18 cellular contexts compared by ENCODE assay signal in genomic region chr3:38089163-38089562, GRCh38. TPM values are rescaled to one million over a fixed set of nuclear protein-coding genes. Genes with fewer than 3 reads are reported as not detected.
DNase-seq lines count a peak whose midpoint lies in the region; ATAC-seq and TF ChIP-seq lines count a peak whose summit lies in the region.
"Had no signal": no experiment of that assay in that cellular context is flagged by ENCODE, and none has a peak within 500 bp of the region (broad histone marks: within the 10 kb centered on the region; RNA-seq: fewer than 3 reads in every experiment).

No MANE protein-coding gene starts in this region.

- H3K4me3 Mint-ChIP-seq in activated T-helper 17 cell treated with anti-CD3 and anti-CD28 coated beads, Interleukin-2, amount 50 U/mL, for 72 hours: no peak overlapping the region
- H3K4me3 Mint-ChIP-seq: CD8-positive, alpha-beta memory T cell had no signal

- peak overlapping the region; percentile 71 for H3K27ac Mint-ChIP-seq in activated T-helper 17 cell treated with anti-CD3 and anti-CD28 coated beads, Interleukin-2, amount 50 U/mL, for 72 hours

- POLR2A ChIA-PET in A673 (lab: Charles Lee; ENCODE audit: low non-redundant PET): no interaction called here

- H3K4me1 ChIP-seq in heart left ventricle (peaks cover 0 to 3% (median 0%) of the 10 kb centered on the region in 12 donors), right cardiac atrium (ENCODE audit: control insufficient read depth, insufficient read depth, low read length) (no peaks in the 10 kb centered on the region), A673 (ENCODE audit: insufficient read depth, low read length, poor library complexity, severe bottlenecking) (no peaks in the 10 kb centered on the region)
- peaks cover 0 to 17% (median 4%) of the 10 kb centered on the region in 10 experiments; a peak in 10 of 20 replicates for H3K4me1 ChIP-seq in BLaER1 treated with 17β-estradiol and CSF1 and Interleukin-3, amounts not matched to agents 10 nM and 100 nM
- H3K4me1 ChIP-seq: HAP-1 had no signal

- H3K4me2 ChIP-seq in BLaER1 treated with 17β-estradiol and CSF1 and Interleukin-3, amounts not matched to agents 10 nM and 100 nM: peak overlapping the region in 8 of 11 experiments; percentile 13 to 50 (median 32); a peak in 12 of 22 replicates

- no peak for TF ChIP-seq CTCF in heart left ventricle (IDR thresholded peaks at IDR 0.05)
- TF ChIP-seq CTCF in A673 (conservative IDR thresholded peaks at IDR 0.05; ENCODE audit: low read depth, low read length): no peak

- no peaks in the 10 kb centered on the region for H3K36me3 Mint-ChIP-seq in activated T-helper 17 cell treated with anti-CD3 and anti-CD28 coated beads, Interleukin-2, amount 50 U/mL, for 72 hours (ENCODE audit: low read depth)

- H3K4me3 ChIP-seq in heart left ventricle (no peak overlapping the region), right cardiac atrium (ENCODE audit: low read length) (no peak overlapping the region), A673 (ENCODE audit: low read depth, low read length, poor library complexity, severe bottlenecking) (no peak overlapping the region)
- H3K4me3 ChIP-seq in BLaER1 treated with 17β-estradiol and CSF1 and Interleukin-3, amounts not matched to agents 10 nM and 100 nM: no peak overlapping the region
- H3K4me3 ChIP-seq: GM23248, HAP-1 had no signal

- WGBS in heart left ventricle, 4 donors: 39 to 71% (median 43%) methylated on average over 2 of the region's 2 CpGs
- WGBS in right cardiac atrium: 47% methylated on average over 2 of the region's 2 CpGs

- H4K20me1 ChIP-seq in BLaER1 treated with 17β-estradiol and CSF1 and Interleukin-3, amounts not matched to agents 10 nM and 100 nM: no peaks in the 10 kb centered on the region; a peak in 1 of 22 replicates

- TF ChIP-seq POLR2A in heart left ventricle (IDR thresholded peaks at IDR 0.05): no peak

- peaks cover 4% of the 10 kb centered on the region for H3K9me3 Mint-ChIP-seq in activated T-helper 17 cell treated with anti-CD3 and anti-CD28 coated beads, Interleukin-2, amount 50 U/mL, for 72 hours

- ATAC-seq in heart left ventricle (peak in 3 of 4 donors; percentile 15 to 65 (median 50)), right cardiac atrium (no peak), GM21390 (IDR thresholded peaks at IDR 0.05; ENCODE audit: unreplicated experiment) (no peak)
- no peak for ATAC-seq in activated T-helper 17 cell treated with anti-CD3 and anti-CD28 coated beads, Interleukin-2, amount 50 U/mL, for 72 hours (replicated peaks)

- intact Hi-C loops in heart left ventricle (cut with DNase I): no loop called here
- intact Hi-C loops in right cardiac atrium (cut with DNase I): no loop called here
- intact Hi-C loops in A673 (cut with micrococcal nuclease; ENCODE audit: unreplicated experiment): no loop called here

- H3K9ac ChIP-seq in BLaER1 treated with 17β-estradiol and CSF1 and Interleukin-3, amounts not matched to agents 10 nM and 100 nM: no peak overlapping the region
- H3K9ac ChIP-seq: GM23248 had no signal

- no TSS peak for BruUV-seq in A673 (replicated peaks; lab: Mats Ljungman, UMichigan)

- H3K27me3 ChIP-seq in heart left ventricle: no peaks in the 10 kb centered on the region
- H3K27me3 ChIP-seq in right cardiac atrium (ENCODE audit: control insufficient read depth, insufficient read depth): no peaks in the 10 kb centered on the region
- no peaks in the 10 kb centered on the region for H3K27me3 ChIP-seq in BLaER1 treated with 17β-estradiol and CSF1 and Interleukin-3, amounts not matched to agents 10 nM and 100 nM
- no peaks in the 10 kb centered on the region for H3K27me3 ChIP-seq in A673 (replicated peaks; ENCODE audit: insufficient read depth, low read depth, low read length, poor library complexity)

- CTCF ChIA-PET in A673 (lab: Charles Lee): no interaction called here

- H3K4me1 Mint-ChIP-seq in activated T-helper 17 cell treated with anti-CD3 and anti-CD28 coated beads, Interleukin-2, amount 50 U/mL, for 72 hours: no peaks in the 10 kb centered on the region

- H3K36me3 ChIP-seq in heart left ventricle (no peaks in the 10 kb centered on the region), A673 (ENCODE audit: insufficient read depth, low read length, poor library complexity, severe bottlenecking) (no peaks in the 10 kb centered on the region)
- no peaks in the 10 kb centered on the region for H3K36me3 ChIP-seq in BLaER1 treated with 17β-estradiol and CSF1 and Interleukin-3, amounts not matched to agents 10 nM and 100 nM
- H3K36me3 ChIP-seq: HAP-1 had no signal

- H3K27ac ChIP-seq in heart left ventricle: no peak overlapping the region
- H3K27ac ChIP-seq in right cardiac atrium (ENCODE audit: low read length): no peak overlapping the region
- no peak overlapping the region for H3K27ac ChIP-seq in BLaER1 treated with 17β-estradiol and CSF1 and Interleukin-3, amounts not matched to agents 10 nM and 100 nM
- no peak overlapping the region for H3K27ac ChIP-seq in A673 (ENCODE audit: low read depth, low read length, poor library complexity, severe bottlenecking)
- H3K27ac ChIP-seq: GM23248 had no signal

- H3K9me3 ChIP-seq in heart left ventricle (peaks cover 0 to 15% (median 0%) of the 10 kb centered on the region in 12 donors), right cardiac atrium (ENCODE audit: control insufficient read depth, low read length) (no peaks in the 10 kb centered on the region), A673 (ENCODE audit: low read depth, low read length, poor library complexity, severe bottlenecking) (no peaks in the 10 kb centered on the region)
- peaks cover 2 to 4% (median 2%) of the 10 kb centered on the region in 11 experiments; a peak in 15 of 22 replicates for H3K9me3 ChIP-seq in BLaER1 treated with 17β-estradiol and CSF1 and Interleukin-3, amounts not matched to agents 10 nM and 100 nM (replicated peaks in 1 of 11)

- H3K27me3 Mint-ChIP-seq in activated T-helper 17 cell treated with anti-CD3 and anti-CD28 coated beads, Interleukin-2, amount 50 U/mL, for 72 hours: no peaks in the 10 kb centered on the region

- DNase-seq in heart left ventricle (peak in 1 of 5 donors; percentile 52), right cardiac atrium (no peak), A673 (ENCODE audit: low spot score) (no peak)
- DNase-seq: ACHN; AML-193; CD8-positive, alpha-beta memory T cell; COR-L47; DMS 273 treated with DMSO at 0.1 percent for 48 hours; DMS53; DND-41; EL; GM23248 had no signal

RNA-seq across cellular contexts. Expression of gene ACAA1, which starts 47.8 kb away (rescaled TPM):
- total RNA-seq in heart left ventricle (100 to 1,000 TPM in 7 of 9 donors, 10 to 100 TPM in 2; 84.4 to 139 (median 105) TPM), right cardiac atrium (10 to 100 TPM; 80.8 to 98.8 (median 88.4) TPM), A673 (2021) (24.0 and 27.4 TPM in 2 replicates)
- polyA plus RNA-seq in heart left ventricle (100 to 1,000 TPM in 1 of 2 donors, 10 to 100 TPM in 1; 62.7 to 136 TPM), right cardiac atrium (98.8 TPM)
- total RNA-seq in activated T-helper 17 cell treated with anti-CD3 and anti-CD28 coated beads, Interleukin-2, amount 50 U/mL, for 72 hours: 10 to 100 TPM; 67.5 to 82.8 TPM

RNA-seq across cellular contexts. Expression of gene MYD88, which starts 49.3 kb away (rescaled TPM):
- total RNA-seq in heart left ventricle (10 to 100 TPM in 3 of 9 donors, 1 to 10 TPM in 6; 5.4 to 47.2 (median 8.2) TPM), right cardiac atrium (10 to 100 TPM; 11.1 to 19.8 (median 13.1) TPM), A673 (2021) (11.9 and 13.1 TPM in 2 replicates)
- polyA plus RNA-seq in heart left ventricle (10 to 100 TPM in 1 of 2 donors, 1 to 10 TPM in 1; 3.7 to 11.7 TPM), right cardiac atrium (8.4 TPM)
- 10 to 100 TPM; 34.5 to 57.0 TPM for total RNA-seq in activated T-helper 17 cell treated with anti-CD3 and anti-CD28 coated beads, Interleukin-2, amount 50 U/mL, for 72 hours
- total RNA-seq: G401 had no signal

RNA-seq across cellular contexts. Expression of gene DLEC1, which starts 50.2 kb away (rescaled TPM):
- total RNA-seq in heart left ventricle (1 to 10 TPM in 1 of 9 donors, under 1 TPM in 7, not detected in 1; 0.07 to 1.3 (median 0.16) TPM), right cardiac atrium (1 to 10 TPM in 1 of 4 donors, under 1 TPM in 3; 0.23 to 1.0 (median 0.61) TPM), A673 (2021) (not detected in 2 replicates)
- polyA plus RNA-seq in heart left ventricle (under 1 TPM; 0.06 to 0.61 TPM), right cardiac atrium (0.48 TPM)
- 1 to 10 TPM; 1.2 to 2.0 TPM for total RNA-seq in activated T-helper 17 cell treated with anti-CD3 and anti-CD28 coated beads, Interleukin-2, amount 50 U/mL, for 72 hours
- total RNA-seq: A172, G401, GM23248 had no signal

RNA-seq across cellular contexts. Expression of gene PLCD1, which starts 59.7 kb away (rescaled TPM):
- total RNA-seq in heart left ventricle: 10 to 100 TPM in 7 of 9 donors, 1 to 10 TPM in 2; 8.1 to 14.9 (median 12.4) TPM
- 10 to 100 TPM in 1 of 2 donors, 1 to 10 TPM in 1; 9.5 to 10.6 TPM for polyA plus RNA-seq in heart left ventricle
- total RNA-seq in right cardiac atrium: 10 to 100 TPM; 12.1 to 17.7 (median 15.2) TPM
- 11.2 TPM for polyA plus RNA-seq in right cardiac atrium
- 10 to 100 TPM; 17.7 to 24.4 TPM for total RNA-seq in activated T-helper 17 cell treated with anti-CD3 and anti-CD28 coated beads, Interleukin-2, amount 50 U/mL, for 72 hours
- total RNA-seq in A673 (2021): 1.1 and 4.1 TPM in 2 replicates

Comparison
In these comparisons a context has a peak if more than half of its experiments do, and no peak if none do; other contexts are left out.
1. ATAC-seq: peak in heart left ventricle (3 of 4); none in right cardiac atrium (0 of 2), activated T-helper 17 cell treated with anti-CD3 and anti-CD28 coated beads, Interleukin-2, amount 50 U/mL, for 72 hours (single experiment) and GM21390 (single experiment).